Comparison of ENCODE assay signal across 26 cellular contexts in the genomic region with DNA sequence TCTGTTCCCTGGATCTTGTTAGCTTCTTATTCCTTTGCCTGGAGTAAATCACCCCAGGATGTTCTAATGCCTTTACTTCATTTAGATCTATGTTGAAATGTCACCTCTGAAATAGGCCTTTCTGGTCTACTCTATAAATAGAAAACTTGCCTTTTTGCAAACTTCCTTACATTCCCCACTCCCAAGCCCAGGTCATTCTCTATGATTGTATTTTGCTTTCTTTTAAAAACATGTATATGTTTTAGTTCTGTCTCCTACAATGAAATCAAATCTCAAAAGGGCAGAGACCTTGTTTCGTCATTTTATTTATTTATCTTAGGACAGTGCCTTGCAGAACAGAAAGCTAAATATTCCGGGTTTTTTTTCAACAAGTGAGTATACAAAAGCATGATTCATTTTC. TPM values are rescaled to one million over a fixed set of nuclear protein-coding genes. Genes with fewer than 3 reads are reported as not detected.
DNase-seq lines count a peak whose midpoint lies in the region; ATAC-seq and TF ChIP-seq lines count a peak whose summit lies in the region.
"Had no signal": no experiment of that assay in that cellular context is flagged by ENCODE, and none has a peak within 500 bp of the region (broad histone marks: within the 10 kb centered on the region; RNA-seq: fewer than 3 reads in every experiment).

No MANE protein-coding gene starts in this region.

- H3K79me2 ChIP-seq in OCI-LY1 (ENCODE audit: insufficient read depth, low read length) = no peaks in the 10 kb centered on the region

- H3K4me1 ChIP-seq in OCI-LY1 (ENCODE audit: insufficient read depth, low read length, severe bottlenecking) = peaks cover 30% of the 10 kb centered on the region
- H3K4me1 ChIP-seq in mesenchymal stem cell (ENCODE audit: control insufficient read depth, insufficient read depth, low read depth, low read length) = no peaks in the 10 kb centered on the region
- H3K4me1 ChIP-seq: BE2C, BLaER1 had no signal

- H3F3A ChIP-seq in OCI-LY1 (ENCODE audit: insufficient read depth, low read length) = no peaks in the 10 kb centered on the region

- H3K27ac ChIP-seq in OCI-LY1 (ENCODE audit: low read depth, low read length, poor library complexity, severe bottlenecking) = no peak overlapping the region
- no peak overlapping the region for H3K27ac ChIP-seq in mesenchymal stem cell (ENCODE audit: low read length, poor library complexity, severe bottlenecking)
- H3K27ac ChIP-seq: BLaER1 had no signal

- H3K36me3 ChIP-seq in OCI-LY1 (ENCODE audit: insufficient read depth, low read length) (no peaks in the 10 kb centered on the region), mesenchymal stem cell (ENCODE audit: control insufficient read depth in 1 of 2, insufficient read depth in 2 of 2, low read depth in 1 of 2, low read length in 2 of 2) (no peaks in the 10 kb centered on the region)
- H3K36me3 ChIP-seq: BE2C, BLaER1 had no signal

- no CpG with 5 or more reads among the region's 2 CpGs for WGBS in mesenchymal stem cell

- no peaks in the 10 kb centered on the region for H3K27me3 Mint-ChIP-seq in activated CD4-positive, alpha-beta T cell treated with anti-CD3 and anti-CD28 coated beads, Interleukin-2, amount 10 ng/mL, durations not matched to agents 7 days and 5 days
- H3K27me3 Mint-ChIP-seq: CD4-positive, alpha-beta memory T cell; CD4-positive, CD25-positive, alpha-beta regulatory T cell; CD8-positive, alpha-beta memory T cell had no signal

- ATAC-seq in GM19452 (IDR thresholded peaks at IDR 0.05; ENCODE audit: unreplicated experiment) = no peak
- ATAC-seq: GM12878 had no signal

- no peak overlapping the region for H2BK120ac ChIP-seq in mesenchymal stem cell (ENCODE audit: low read depth, low read length)

- H3K14ac ChIP-seq in mesenchymal stem cell (ENCODE audit: low read length in 2 of 2) = no peak overlapping the region

- no peak overlapping the region for H2BK15ac ChIP-seq in mesenchymal stem cell (ENCODE audit: low read depth, poor library complexity, severe bottlenecking)

- H3K27me3 ChIP-seq in OCI-LY1 (ENCODE audit: insufficient read depth, low read length) (no peaks in the 10 kb centered on the region), mesenchymal stem cell (ENCODE audit: control insufficient read depth in 1 of 2, insufficient read depth in 1 of 2, low read length in 2 of 2) (no peaks in the 10 kb centered on the region)
- H3K27me3 ChIP-seq: BE2C, BLaER1 had no signal

- H2BK5ac ChIP-seq in mesenchymal stem cell (ENCODE audit: low read depth, low read length, poor library complexity, severe bottlenecking) = no peak overlapping the region

- DNase-seq in choroid plexus epithelial cell (ENCODE audit: low read depth) (peak; percentile 9), mesenchymal stem cell (peak; percentile 60)
- no peak for DNase-seq in activated CD4-positive, alpha-beta T cell treated with anti-CD3 and anti-CD28 coated beads, Interleukin-2, amount 10 ng/mL, durations not matched to agents 7 days and 5 days
- DNase-seq: 8988T; ACHN; BE2C; C1 segment of cervical spinal cord; CD4-positive, alpha-beta memory T cell; CD4-positive, CD25-positive, alpha-beta regulatory T cell; CD8-positive, alpha-beta memory T cell; COR-L47; DMS 273 treated with DMSO at 0.1 percent for 48 hours; DMS153; DMS53; DMS79; DND-41; EL; GDM1 had no signal

- H4K20me1 ChIP-seq in OCI-LY1 (ENCODE audit: insufficient read depth, low read length) = no peaks in the 10 kb centered on the region
- H4K20me1 ChIP-seq: BLaER1 had no signal

- no peaks in the 10 kb centered on the region for H3K79me1 ChIP-seq in mesenchymal stem cell (replicated peaks; ENCODE audit: low read length, poor library complexity, severe bottlenecking)

- H3K4me1 Mint-ChIP-seq in activated CD4-positive, alpha-beta T cell treated with anti-CD3 and anti-CD28 coated beads, Interleukin-2, amount 10 ng/mL, durations not matched to agents 7 days and 5 days = no peaks in the 10 kb centered on the region
- H3K4me1 Mint-ChIP-seq: CD14-positive monocyte; CD4-positive, alpha-beta memory T cell; CD4-positive, CD25-positive, alpha-beta regulatory T cell; CD8-positive, alpha-beta memory T cell had no signal

- H3K9me3 ChIP-seq in OCI-LY1 (ENCODE audit: low read length) = no peaks in the 10 kb centered on the region; the same call in 1 of the 2 replicates
- H3K9me3 ChIP-seq in mesenchymal stem cell (ENCODE audit: control insufficient read depth, low read length) = no peaks in the 10 kb centered on the region
- H3K9me3 ChIP-seq: BE2C, BLaER1 had no signal

- H3K4me2 ChIP-seq in OCI-LY1 (ENCODE audit: low read length) = no peak overlapping the region
- H3K4me2 ChIP-seq in mesenchymal stem cell (ENCODE audit: low read length, poor library complexity, severe bottlenecking) = no peak overlapping the region
- H3K4me2 ChIP-seq: BLaER1 had no signal

- peaks cover 5% of the 10 kb centered on the region for H3K9me3 Mint-ChIP-seq in activated CD4-positive, alpha-beta T cell treated with anti-CD3 and anti-CD28 coated beads, Interleukin-2, amount 10 ng/mL, durations not matched to agents 7 days and 5 days

- no peak overlapping the region for H3K4me3 Mint-ChIP-seq in activated CD4-positive, alpha-beta T cell treated with anti-CD3 and anti-CD28 coated beads, Interleukin-2, amount 10 ng/mL, durations not matched to agents 7 days and 5 days
- H3K4me3 Mint-ChIP-seq: CD14-positive monocyte; CD4-positive, alpha-beta memory T cell; CD4-positive, CD25-positive, alpha-beta regulatory T cell; CD8-positive, alpha-beta memory T cell had no signal

- H2AK5ac ChIP-seq in mesenchymal stem cell (ENCODE audit: low read length, severe bottlenecking) = no peak overlapping the region

- POLR2A ChIA-PET in activated CD4-positive, alpha-beta T cell treated with anti-CD3 and anti-CD28 coated beads, Interleukin-2, amount 10 ng/mL, durations not matched to agents 7 days and 5 days (lab: Charles Lee) = no interaction called here

- no peak overlapping the region for H3K4ac ChIP-seq in mesenchymal stem cell (ENCODE audit: low read depth in 1 of 2, low read length in 2 of 2)

- CTCF ChIA-PET in activated CD4-positive, alpha-beta T cell treated with anti-CD3 and anti-CD28 coated beads, Interleukin-2, amount 10 ng/mL, durations not matched to agents 7 days and 5 days (lab: Charles Lee) = interaction anchor here (0.5 kb wide), 1 partner anchor 155 kb away, joined by 3 read pairs; no protein-coding TSS in a partner anchor

- H3K23ac ChIP-seq in mesenchymal stem cell (ENCODE audit: low read length in 2 of 2) = no peak overlapping the region

- H3K9me2 ChIP-seq in OCI-LY1 (ENCODE audit: low read depth, low read length) = no peaks in the 10 kb centered on the region

- H3K4me3 ChIP-seq in OCI-LY1 (ENCODE audit: low read depth, low read length, poor library complexity, severe bottlenecking) (no peak overlapping the region), choroid plexus epithelial cell (ENCODE audit: low read depth, low read length) (no peak overlapping the region), mesenchymal stem cell (ENCODE audit: insufficient read depth in 1 of 2, low read depth in 1 of 2, low read length in 2 of 2) (no peak overlapping the region)
- H3K4me3 ChIP-seq: BLaER1, GM12878 had no signal

- no peak overlapping the region for H3K27ac Mint-ChIP-seq in activated CD4-positive, alpha-beta T cell treated with anti-CD3 and anti-CD28 coated beads, Interleukin-2, amount 10 ng/mL, durations not matched to agents 7 days and 5 days
- H3K27ac Mint-ChIP-seq: CD14-positive monocyte; CD4-positive, alpha-beta memory T cell; CD4-positive, CD25-positive, alpha-beta regulatory T cell had no signal

- H2AFZ ChIP-seq in OCI-LY1 (ENCODE audit: low read length) (peak overlapping the region; percentile 81; the same call in 1 of the 2 replicates), mesenchymal stem cell (ENCODE audit: low read depth, low read length) (no peak overlapping the region)

- no peak overlapping the region for H3K18ac ChIP-seq in mesenchymal stem cell (ENCODE audit: low read depth in 1 of 2, low read length in 2 of 2)

- H4K91ac ChIP-seq in mesenchymal stem cell (ENCODE audit: low read length) = no peak overlapping the region

- H2BK12ac ChIP-seq in mesenchymal stem cell (ENCODE audit: low read length in 2 of 2) = no peak overlapping the region

- H3K36me3 Mint-ChIP-seq in activated CD4-positive, alpha-beta T cell treated with anti-CD3 and anti-CD28 coated beads, Interleukin-2, amount 10 ng/mL, durations not matched to agents 7 days and 5 days (ENCODE audit: low read depth) = no peaks in the 10 kb centered on the region
- H3K36me3 Mint-ChIP-seq: CD14-positive monocyte; CD4-positive, alpha-beta memory T cell; CD4-positive, CD25-positive, alpha-beta regulatory T cell; CD8-positive, alpha-beta memory T cell had no signal

- H4K8ac ChIP-seq in mesenchymal stem cell (ENCODE audit: low read length) = no peak overlapping the region

- TF ChIP-seq CTCF in OCI-LY1 (IDR thresholded peaks at IDR 0.05; ENCODE audit: low read length) (no peak), choroid plexus epithelial cell (conservative IDR thresholded peaks at IDR 0.05; ENCODE audit: low read depth, low read length) (no peak)

- H3K9ac ChIP-seq in OCI-LY1 (ENCODE audit: low read length) (no peak overlapping the region), mesenchymal stem cell (ENCODE audit: low read length) (no peak overlapping the region)
- H3K9ac ChIP-seq: BLaER1 had no signal

RNA-seq across cellular contexts. Expression of gene LINGO2, which starts 17.5 kb away (rescaled TPM):
- polyA plus RNA-seq in mesenchymal stem cell (2013, experiment 1 of 2) = 2.9 TPM
- polyA plus RNA-seq in mesenchymal stem cell (2013, experiment 2 of 2) = 3.0 TPM
- not detected for total RNA-seq in activated CD4-positive, alpha-beta T cell treated with anti-CD3 and anti-CD28 coated beads, Interleukin-2, amount 10 ng/mL, durations not matched to agents 7 days and 5 days
- total RNA-seq: CD4-positive, alpha-beta memory T cell; CD4-positive, CD25-positive, alpha-beta regulatory T cell; CD8-positive, alpha-beta memory T cell; Daoy; G401; GM12878 had no signal
- polyA plus RNA-seq: AG04450; CD14-positive monocyte; CD4-positive, alpha-beta memory T cell; CD4-positive, CD25-positive, alpha-beta regulatory T cell; CD8-positive, alpha-beta memory T cell had no signal
